16 cellular contexts compared by ENCODE assay signal in genomic region chr22:32781695-32782094, GRCh38. TPM values are rescaled to one million over a fixed set of nuclear protein-coding genes. Genes with fewer than 3 reads are reported as not detected.
"Had no signal": no experiment of that assay in that cellular context is flagged by ENCODE, and none has a peak within 500 bp of the region (broad histone marks: within the 10 kb centered on the region; RNA-seq: fewer than 3 reads in every experiment).

No MANE protein-coding gene starts in this region.

- H3K4me1 ChIP-seq: parathyroid adenoma had no signal

- H3K4me3 ChIP-seq: hepatocyte, upper lobe of left lung had no signal

- H3K9ac ChIP-seq: parathyroid adenoma had no signal

- H3K27me3 ChIP-seq: hepatocyte, upper lobe of left lung had no signal

- H3K27ac ChIP-seq: hepatocyte, parathyroid adenoma had no signal

- H3K9me3 ChIP-seq: upper lobe of left lung had no signal

- ATAC-seq: stimulated activated memory B cell treated with anti-CD40 and anti-IgM and Interleukin-4, amounts not matched to agents 10 μg/mL and 1 μg/mL and 100 μg/mL, for 72 hours; T-helper 17 cell had no signal

- DNase-seq: activated B cell treated with CpG ODN at 0.5 μM for 24 hours; activated CD4-positive, alpha-beta T cell treated with anti-CD3 and anti-CD28 coated beads, Interleukin-2, amount 10 ng/mL, durations not matched to agents 7 days and 5 days; activated CD8-positive, alpha-beta memory T cell treated with anti-CD3 and anti-CD28 coated beads for 24 hours; activated naive CD4-positive, alpha-beta T cell treated with anti-CD3 and anti-CD28 coated beads, Interleukin-2, amount 50 U/mL, for 16 hours; amniotic stem cell; cerebellar nuclear complex; endodermal cell; kidney; midbrain; naive B cell; retina; T-helper 17 cell; upper lobe of left lung had no signal

- H3K36me3 ChIP-seq: upper lobe of left lung had no signal

RNA-seq across cellular contexts. Expression of gene TIMP3, which starts 19.8 kb away (rescaled TPM):
- total RNA-seq: activated B cell treated with CpG ODN at 0.5 μM for 24 hours; activated CD4-positive, alpha-beta T cell treated with anti-CD3 and anti-CD28 coated beads, Interleukin-2, amount 10 ng/mL, durations not matched to agents 7 days and 5 days had no signal
